8 cellular contexts compared by ENCODE assay signal in genomic region chr12:120529641-120530314, GRCh38. TPM values are rescaled to one million over a fixed set of nuclear protein-coding genes. Genes with fewer than 3 reads are reported as not detected.
A peak's percentile ranks its signal among the peaks of the same experiment; 100 is the strongest.
DNase-seq lines count a peak whose midpoint lies in the region; ATAC-seq and TF ChIP-seq lines count a peak whose summit lies in the region.

No MANE protein-coding gene starts in this region.

- peaks cover 6% of the 10 kb centered on the region for H3K4me1 Mint-ChIP-seq in Caco-2 (ENCODE audit: low read depth, unreplicated experiment)

- H3K4me3 Mint-ChIP-seq in Caco-2 (ENCODE audit: unreplicated experiment), result peak overlapping the region; percentile 81

- CTCF ChIA-PET in Caco-2 (lab: Charles Lee), result interaction anchor here (0.9 to 1.7 kb wide), 8 partner anchors 9 to 228 kb away, joined by 3 to 10 read pairs (median 3); partner anchors contain the start of genes DYNLL1, POP5 and SIRT4

- no peaks in the 10 kb centered on the region for H3K9me3 ChIP-seq in Caco-2
- no peaks in the 10 kb centered on the region for H3K9me3 ChIP-seq in effector memory CD4-positive, alpha-beta T cell (ENCODE audit: control insufficient read depth, low read length)
- no peaks in the 10 kb centered on the region for H3K9me3 ChIP-seq in mucosa of rectum (ENCODE audit: control insufficient read depth in 2 of 2, low read length in 2 of 2)

- no peaks in the 10 kb centered on the region for H3K9me3 Mint-ChIP-seq in Caco-2 (ENCODE audit: unreplicated experiment)

- H3K27ac Mint-ChIP-seq in Caco-2 (ENCODE audit: unreplicated experiment), result peak overlapping the region; percentile 93

- no peaks in the 10 kb centered on the region for H3K27me3 Mint-ChIP-seq in Caco-2 (ENCODE audit: insufficient read depth, unreplicated experiment)

- peak overlapping the region; percentile 89 for H3K4me3 ChIP-seq in Caco-2 (ENCODE audit: low read depth, low read length)
- H3K4me3 ChIP-seq in effector memory CD4-positive, alpha-beta T cell (ENCODE audit: insufficient read depth, low read depth, low read length, poor library complexity, severe bottlenecking), result peak overlapping the region; percentile 92
- peak overlapping the region; percentile 88 to 96 for H3K4me3 ChIP-seq in mucosa of rectum (ENCODE audit: low read length in 2 of 2)

- H3K36me3 ChIP-seq in Caco-2 (ENCODE audit: control insufficient read depth, insufficient read depth, low read length), result no peaks in the 10 kb centered on the region
- H3K36me3 ChIP-seq in effector memory CD4-positive, alpha-beta T cell (ENCODE audit: control insufficient read depth, insufficient read depth, low read length), result no peaks in the 10 kb centered on the region
- H3K36me3 ChIP-seq in mucosa of rectum (ENCODE audit: control insufficient read depth in 2 of 2, insufficient read depth in 2 of 2, low read length in 2 of 2), result no peaks in the 10 kb centered on the region

- H3K27me3 ChIP-seq in Caco-2 (replicated peaks; ENCODE audit: control insufficient read depth, insufficient read depth, low read length) (no peaks in the 10 kb centered on the region), mucosa of rectum (ENCODE audit: control insufficient read depth in 2 of 2, insufficient read depth in 2 of 2, low read length in 2 of 2) (no peaks in the 10 kb centered on the region)
- no peaks in the 10 kb centered on the region for H3K27me3 ChIP-seq in effector memory CD4-positive, alpha-beta T cell (replicated peaks; ENCODE audit: control insufficient read depth, insufficient read depth, low read length, poor library complexity, severe bottlenecking)

- H3K9ac ChIP-seq in mucosa of rectum (ENCODE audit: low read depth in 1 of 2, low read length in 2 of 2), result peak overlapping the region; percentile 96

- peaks cover 23% of the 10 kb centered on the region for H3K36me3 Mint-ChIP-seq in Caco-2 (ENCODE audit: insufficient read depth, unreplicated experiment)

- ATAC-seq in GM19463 (IDR thresholded peaks at IDR 0.05; ENCODE audit: unreplicated experiment), result no peak

- POLR2A ChIA-PET in Caco-2 (lab: Charles Lee), result interaction anchor here (0.7 to 2.0 kb wide), 9 partner anchors 10 to 238 kb away, joined by 3 to 12 read pairs (median 4); partner anchors contain the start of genes DYNLL1, POP5 and RNU4-2

- DNase-seq in Caco-2 (peak; percentile 58 to 63), HuH-7 (ENCODE audit: low spot score) (peak; percentile 49), RKO (ENCODE audit: low spot score) (peak; percentile 84), GM19238 (ENCODE audit: insufficient read length, low spot score) (no peak), NCI-H128 (lab: John Stamatoyannopoulos, UW; ENCODE audit: unreplicated experiment) (no peak)
- no peak for DNase-seq in effector memory CD4-positive, alpha-beta T cell

- no TSS peak for BruUV-seq in Caco-2 (replicated peaks; lab: Mats Ljungman, UMichigan)

- intact Hi-C loops in Caco-2 (cut with micrococcal nuclease; ENCODE audit: unreplicated experiment), result loop anchor here (1.0 to 5.0 kb wide), 3 partner anchors 34 to 62 kb away; partner anchors contain the start of genes POP5 and SRSF9

- peak; percentile 17 to 20 for TF ChIP-seq CTCF in Caco-2 (IDR thresholded peaks at IDR 0.05; ENCODE audit: insufficient read depth in 1 of 2, low read depth in 1 of 2, low read length in 1 of 2, severe bottlenecking in 1 of 2, unreplicated experiment in 1 of 2)

- H3K27ac ChIP-seq in effector memory CD4-positive, alpha-beta T cell (ENCODE audit: insufficient read depth, low read length, poor library complexity, severe bottlenecking), result peak overlapping the region; percentile 76
- peak overlapping the region; percentile 84 to 89 for H3K27ac ChIP-seq in mucosa of rectum (ENCODE audit: low read depth in 2 of 2, low read length in 2 of 2)

- H3K4me1 ChIP-seq in Caco-2 (peaks cover 5% of the 10 kb centered on the region; the same call in 1 of the 2 replicates), mucosa of rectum (ENCODE audit: control insufficient read depth in 2 of 2, insufficient read depth in 2 of 2, low read length in 2 of 2) (peaks cover 6 to 7% of the 10 kb centered on the region in 2 donors)
- H3K4me1 ChIP-seq in effector memory CD4-positive, alpha-beta T cell (ENCODE audit: control insufficient read depth, insufficient read depth, low read length, poor library complexity, severe bottlenecking), result peaks cover 7% of the 10 kb centered on the region

RNA-seq across cellular contexts. Expression of gene COQ5, which starts 0.8 kb away (rescaled TPM):
- 20.7 and 20.9 TPM in 2 replicates for total RNA-seq in Caco-2 (2022)

RNA-seq across cellular contexts. Expression of gene RNF10, which starts 4.4 kb away (rescaled TPM):
- 133 and 164 TPM in 2 replicates for total RNA-seq in Caco-2 (2022)

RNA-seq across cellular contexts. Expression of gene DYNLL1, which starts 33.9 kb away (rescaled TPM):
- 323 and 324 TPM in 2 replicates for total RNA-seq in Caco-2 (2022)

RNA-seq across cellular contexts. Expression of gene POP5, which starts 51.4 kb away (rescaled TPM):
- 49.5 and 53.9 TPM in 2 replicates for total RNA-seq in Caco-2 (2022)

Comparison
In these comparisons a context has a peak if more than half of its experiments do, and no peak if none do; other contexts are left out.
1. DNase-seq: peak in Caco-2 (2 of 2), HuH-7 (single experiment) and RKO (single experiment); none in effector memory CD4-positive, alpha-beta T cell (0 of 3), GM19238 (single experiment) and NCI-H128 (single experiment).
2. Peak in every context shown above with its lines, with median percentiles within 50 percentile points of each other: H3K4me3 ChIP-seq.